9 cellular contexts compared by ENCODE assay signal in the genomic region with DNA sequence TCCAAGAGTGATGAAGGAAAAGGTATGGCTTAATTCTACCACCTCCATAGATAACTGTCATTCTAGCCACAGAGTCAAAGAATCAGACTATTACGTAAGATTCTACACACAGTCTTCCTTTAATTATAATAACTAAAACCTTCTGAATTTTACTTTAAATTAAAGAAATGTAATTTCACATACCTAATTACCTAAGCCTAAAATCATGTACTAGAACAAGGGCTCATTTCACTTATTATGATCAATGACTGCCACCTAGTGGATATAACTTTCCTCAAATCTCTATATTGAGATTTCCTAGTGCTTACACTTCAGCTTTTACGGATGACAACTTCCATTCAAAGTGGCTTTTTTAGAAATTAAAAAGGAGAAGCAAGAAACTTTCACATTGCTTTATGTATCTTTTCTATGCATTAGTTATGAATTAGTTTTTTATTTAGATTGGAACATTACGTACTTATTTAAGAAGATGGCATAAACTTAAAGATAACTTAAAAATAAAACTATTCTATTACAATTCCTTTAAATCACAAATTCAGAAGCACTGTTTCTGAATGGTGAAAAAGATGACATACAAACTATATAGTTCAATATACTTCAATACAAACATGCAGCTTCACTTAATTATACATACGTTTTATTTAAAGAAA. TPM values are rescaled to one million over a fixed set of nuclear protein-coding genes. Genes with fewer than 3 reads are reported as not detected.
DNase-seq lines count a peak whose midpoint lies in the region; ATAC-seq, FAIRE-seq and TF ChIP-seq lines count a peak whose summit lies in the region.
"Had no signal": no experiment of that assay in that cellular context is flagged by ENCODE, and none has a peak within 500 bp of the region (broad histone marks: within the 10 kb centered on the region; RNA-seq: fewer than 3 reads in every experiment).

No MANE protein-coding gene starts in this region.

- TF ChIP-seq CTCF in PC-3 (conservative IDR thresholded peaks at IDR 0.05; ENCODE audit: low read depth, low read length) (peak; percentile 93), epithelial cell of esophagus (IDR thresholded peaks at IDR 0.05; ENCODE audit: insufficient read depth, low read depth, low read length, missing control alignments) (peak; percentile 46)

- BruUV-seq in PC-3 (replicated peaks; lab: Mats Ljungman, UMichigan) = no TSS peak

- peaks cover 0 to 4% (median 0%) of the 10 kb centered on the region in 7 donors for H3K4me1 Mint-ChIP-seq in naive thymus-derived CD4-positive, alpha-beta T cell

- H3K9me3 Mint-ChIP-seq in naive thymus-derived CD4-positive, alpha-beta T cell = no peaks in the 10 kb centered on the region

- H2AFZ ChIP-seq in PC-3 (ENCODE audit: low read length) = no peak overlapping the region

- no peak for FAIRE-seq in HTR-8/SVneo (lab: Jason Lieb, UNC)

- H3K9me3 ChIP-seq in PC-3 (ENCODE audit: low read length) = no peaks in the 10 kb centered on the region
- H3K9me3 ChIP-seq in naive thymus-derived CD4-positive, alpha-beta T cell (ENCODE audit: control insufficient read depth in 2 of 3, low read length in 3 of 3) = no peaks in the 10 kb centered on the region
- H3K9me3 ChIP-seq: BLaER1 treated with 17β-estradiol and CSF1 and Interleukin-3, amounts not matched to agents 10 nM and 100 nM had no signal

- H3K9me2 ChIP-seq in PC-3 (replicated peaks; ENCODE audit: low read length) = no peaks in the 10 kb centered on the region

- no peak overlapping the region for H3K4me3 Mint-ChIP-seq in naive thymus-derived CD4-positive, alpha-beta T cell

- POLR2A ChIA-PET in PC-3 (lab: Charles Lee; ENCODE audit: unreplicated experiment) = interaction anchor here (0.6 kb wide), 1 partner anchor 1442 kb away, joined by 4 read pairs; no protein-coding TSS in a partner anchor
- POLR2A ChIA-PET in naive thymus-derived CD4-positive, alpha-beta T cell (lab: Charles Lee) = no interaction called here

- H3K79me2 ChIP-seq in PC-3 (ENCODE audit: low read length) = no peaks in the 10 kb centered on the region

- ATAC-seq in PC-3 (peak; percentile 70), HG02678 (IDR thresholded peaks at IDR 0.05; ENCODE audit: unreplicated experiment) (no peak)
- ATAC-seq in naive thymus-derived CD4-positive, alpha-beta T cell = no peak

- no peaks in the 10 kb centered on the region for H3K4me1 ChIP-seq in PC-3 (ENCODE audit: insufficient read depth, low read length)
- no peaks in the 10 kb centered on the region for H3K4me1 ChIP-seq in naive thymus-derived CD4-positive, alpha-beta T cell (ENCODE audit: control insufficient read depth in 2 of 2, insufficient read depth in 2 of 2, low read length in 2 of 2)
- H3K4me1 ChIP-seq: BLaER1 treated with 17β-estradiol and CSF1 and Interleukin-3, amounts not matched to agents 10 nM and 100 nM had no signal

- H3K36me3 ChIP-seq in PC-3 (ENCODE audit: low read depth, low read length) = no peaks in the 10 kb centered on the region
- no peaks in the 10 kb centered on the region for H3K36me3 ChIP-seq in naive thymus-derived CD4-positive, alpha-beta T cell (ENCODE audit: control insufficient read depth in 2 of 3, insufficient read depth in 3 of 3, low read length in 3 of 3)
- H3K36me3 ChIP-seq: BLaER1 treated with 17β-estradiol and CSF1 and Interleukin-3, amounts not matched to agents 10 nM and 100 nM had no signal

- no peak overlapping the region for H3K9ac ChIP-seq in PC-3 (ENCODE audit: low read length)
- H3K9ac ChIP-seq: BLaER1 treated with 17β-estradiol and CSF1 and Interleukin-3, amounts not matched to agents 10 nM and 100 nM had no signal

- no peaks in the 10 kb centered on the region for H4K20me1 ChIP-seq in PC-3 (ENCODE audit: low read length)
- H4K20me1 ChIP-seq: BLaER1 treated with 17β-estradiol and CSF1 and Interleukin-3, amounts not matched to agents 10 nM and 100 nM had no signal

- no peak overlapping the region for H3K27ac ChIP-seq in PC-3 (ENCODE audit: low read length)
- no peak overlapping the region for H3K27ac ChIP-seq in naive thymus-derived CD4-positive, alpha-beta T cell (ENCODE audit: low read depth, low read length)
- H3K27ac ChIP-seq: BLaER1 treated with 17β-estradiol and CSF1 and Interleukin-3, amounts not matched to agents 10 nM and 100 nM had no signal

- no peaks in the 10 kb centered on the region for H3K27me3 Mint-ChIP-seq in naive thymus-derived CD4-positive, alpha-beta T cell

- no peaks in the 10 kb centered on the region for H3K27me3 ChIP-seq in PC-3 (ENCODE audit: low read length)
- no peaks in the 10 kb centered on the region for H3K27me3 ChIP-seq in naive thymus-derived CD4-positive, alpha-beta T cell (ENCODE audit: control insufficient read depth in 2 of 2, insufficient read depth in 2 of 2, low read length in 2 of 2)
- H3K27me3 ChIP-seq: BLaER1 treated with 17β-estradiol and CSF1 and Interleukin-3, amounts not matched to agents 10 nM and 100 nM had no signal

- peaks cover 0 to 15% (median 0%) of the 10 kb centered on the region in 5 donors for H3K36me3 Mint-ChIP-seq in naive thymus-derived CD4-positive, alpha-beta T cell

- no peak overlapping the region for H3K4me2 ChIP-seq in PC-3 (ENCODE audit: low read length)
- H3K4me2 ChIP-seq: BLaER1 treated with 17β-estradiol and CSF1 and Interleukin-3, amounts not matched to agents 10 nM and 100 nM had no signal

- intact Hi-C loops in PC-3 (cut with micrococcal nuclease) = loop anchor here (1.0 to 10.0 kb wide), 4 partner anchors 473 to 781 kb away; no protein-coding TSS in a partner anchor
- intact Hi-C loops in naive thymus-derived CD4-positive, alpha-beta T cell (cut with micrococcal nuclease) = loop anchor here (1.0 to 10.0 kb wide), 6 partner anchors 44 to 780 kb away; no protein-coding TSS in a partner anchor

- DNase-seq in NCI-H1417 (lab: John Stamatoyannopoulos, UW) (peak in 2 of 3 experiments; percentile 53 to 70), NCI-H1417 treated with DMSO at 0.1 percent for 48 hours (lab: John Stamatoyannopoulos, UW) (no peak), HTR-8/SVneo (ENCODE audit: insufficient read length, low spot score) (peak; percentile 41), PC-3 (peak; percentile 81), epithelial cell of esophagus (ENCODE audit: low read depth) (peak; percentile 56), retina (no peak)
- DNase-seq in naive thymus-derived CD4-positive, alpha-beta T cell = peak in 6 of 9 donors; percentile 2 to 37 (median 26)

- H3K4me3 ChIP-seq in PC-3 (ENCODE audit: low read length) (no peak overlapping the region), epithelial cell of esophagus (ENCODE audit: low read length) (no peak overlapping the region)
- no peak overlapping the region for H3K4me3 ChIP-seq in naive thymus-derived CD4-positive, alpha-beta T cell (ENCODE audit: low read length)
- H3K4me3 ChIP-seq: BLaER1 treated with 17β-estradiol and CSF1 and Interleukin-3, amounts not matched to agents 10 nM and 100 nM had no signal

- H3K27ac Mint-ChIP-seq in naive thymus-derived CD4-positive, alpha-beta T cell = no peak overlapping the region

- H3F3A ChIP-seq in PC-3 (ENCODE audit: low read length, unreplicated experiment) = no peaks in the 10 kb centered on the region

- CTCF ChIA-PET in PC-3 (lab: Charles Lee) = interaction anchor here (1.2 to 1.9 kb wide), 2 partner anchors 453 to 475 kb away, joined by 5 to 9 read pairs; no protein-coding TSS in a partner anchor
- CTCF ChIA-PET in naive thymus-derived CD4-positive, alpha-beta T cell (lab: Charles Lee) = interaction anchor here (0.6 to 1.5 kb wide), 7 partner anchors 13 to 789 kb away, joined by 3 to 8 read pairs (median 3); a partner anchor contains a TSS

RNA-seq across cellular contexts. Expression of a gene that starts 18.2 kb away (rescaled TPM):
- 0.12 and 0.47 TPM in 2 replicates for total RNA-seq in PC-3 (2014; rRNA removed)
- total RNA-seq in naive thymus-derived CD4-positive, alpha-beta T cell = 1 to 10 TPM in 3 of 5 experiments, under 1 TPM in 2; 0.80 to 3.9 (median 1.8) TPM
- polyA plus RNA-seq in naive thymus-derived CD4-positive, alpha-beta T cell = not detected

Comparison
In these comparisons a context has a peak if more than half of its experiments do, and no peak if none do; other contexts are left out.
1. DNase-seq: peak in NCI-H1417 (2 of 3), HTR-8/SVneo (single experiment), PC-3 (single experiment), epithelial cell of esophagus (single experiment) and naive thymus-derived CD4-positive, alpha-beta T cell (6 of 9); none in NCI-H1417 treated with DMSO at 0.1 percent for 48 hours (single experiment) and retina (single experiment).